2 cellular contexts compared by ENCODE assay signal in genomic region chr5:74864823-74865222, GRCh38.
A peak's percentile ranks its signal among the peaks of the same experiment; 100 is the strongest.
TF ChIP-seq lines count a peak whose summit lies in the region.

No MANE protein-coding gene starts in this region.

TF ChIP-seq in HEK293, 187 proteins besides CTCF, POLR2A, EP300 and RAD21 (continued from another document and continues in another):
- TF ChIP-seq ZNF518A (tag by site-specific recombination; conservative IDR thresholded peaks at IDR 0.05; ENCODE audit: low read depth) (no peak), ZBTB20 (tag by site-specific recombination; IDR thresholded peaks at IDR 0.05) (0 out of 2 replicates have a peak, but pooled peaks have one; percentile 19), ZNF513 (tag by site-specific recombination; IDR thresholded peaks at IDR 0.05) (no peak), ZXDB (tag by site-specific recombination; IDR thresholded peaks at IDR 0.05) (0 out of 2 replicates have a peak, but pooled peaks have one; percentile 33), ZNF600 (tag by site-specific recombination; IDR thresholded peaks at IDR 0.05) (peak; percentile 28; the same call in 1 of the 2 replicates), KLF7 (tag by site-specific recombination; IDR thresholded peaks at IDR 0.05; ENCODE audit: borderline replicate concordance) (no peak), ZNF629 (tag by site-specific recombination; IDR thresholded peaks at IDR 0.05) (no peak), ATF2 (tag by site-specific recombination; IDR thresholded peaks at IDR 0.05; ENCODE audit: low read depth) (peak; percentile 55; the same call in 1 of the 2 replicates), ZBTB44 (tag by site-specific recombination; IDR thresholded peaks at IDR 0.05) (no peak)

TF ChIP-seq in HepG2, 621 proteins besides CTCF, POLR2A, EP300 and RAD21 (continued from another document and continues in another):
- TF ChIP-seq ATF7 (IDR thresholded peaks at IDR 0.05) = peak; percentile 41; the same call in 1 of the 2 replicates
- no peak for TF ChIP-seq ATF7 (CRISPR knock-in tag; IDR thresholded peaks at IDR 0.05)
- TF ChIP-seq KAT8 (CRISPR knock-in tag; IDR thresholded peaks at IDR 0.05) = peak; percentile 19
- TF ChIP-seq ZKSCAN5 (CRISPR knock-in tag; IDR thresholded peaks at IDR 0.05) = no peak
- TF ChIP-seq NFIC (IDR thresholded peaks at IDR 0.05; ENCODE audit: low read length) = 0 out of 2 replicates have a peak, but pooled peaks have one; percentile 18
- 0 out of 2 replicates have a peak, but pooled peaks have one; percentile 17 for TF ChIP-seq ZNF430 (CRISPR knock-in tag; IDR thresholded peaks at IDR 0.05)
- 0 out of 2 replicates have a peak, but pooled peaks have one; percentile 12 for TF ChIP-seq GATAD1 (CRISPR knock-in tag; IDR thresholded peaks at IDR 0.05)
- TF ChIP-seq TFDP2 (CRISPR knock-in tag; IDR thresholded peaks at IDR 0.05) = peak; percentile 18; the same call in 1 of the 2 replicates
- no peak for TF ChIP-seq BATF2 (CRISPR knock-in tag; IDR thresholded peaks at IDR 0.05)
- TF ChIP-seq ZNF281 (CRISPR knock-in tag; IDR thresholded peaks at IDR 0.05; ENCODE audit: borderline replicate concordance) = peak; percentile 24; the same call in 1 of the 2 replicates
- TF ChIP-seq ZNF569 (CRISPR knock-in tag; IDR thresholded peaks at IDR 0.05; ENCODE audit: borderline replicate concordance) = no peak
- no peak for TF ChIP-seq ZBTB7B (CRISPR knock-in tag; IDR thresholded peaks at IDR 0.05)
- TF ChIP-seq ZNF503 (CRISPR knock-in tag; IDR thresholded peaks at IDR 0.05) = peak; percentile 48; the same call in 1 of the 2 replicates
- TF ChIP-seq ZNF343 (CRISPR knock-in tag; IDR thresholded peaks at IDR 0.05) = no peak
- TF ChIP-seq SOX13 (IDR thresholded peaks at IDR 0.05) = no peak
- peak in 1 of 2 experiments; percentile 39; a peak in 1 of 4 replicates for TF ChIP-seq SOX13 (CRISPR knock-in tag; conservative IDR thresholded peaks at IDR 0.05 in 1 of 2, IDR thresholded peaks at IDR 0.05 in 1 of 2)
- 0 out of 2 replicates have a peak, but pooled peaks have one; percentile 19 for TF ChIP-seq DRAP1 (CRISPR knock-in tag; IDR thresholded peaks at IDR 0.05)
- TF ChIP-seq CEBPG (CRISPR knock-in tag; IDR thresholded peaks at IDR 0.05) = peak; percentile 94
- TF ChIP-seq HNF4A (CRISPR knock-in tag; IDR thresholded peaks at IDR 0.05) = peak; percentile 6; the same call in 1 of the 2 replicates
- TF ChIP-seq SMAD3 (CRISPR knock-in tag; IDR thresholded peaks at IDR 0.05) = peak; percentile 17; the same call in 1 of the 2 replicates
- TF ChIP-seq KLF16 (CRISPR knock-in tag; IDR thresholded peaks at IDR 0.05) = peak in 1 of 2 experiments; percentile 56; a peak in 1 of 4 replicates
- TF ChIP-seq MED1 (CRISPR knock-in tag; IDR thresholded peaks at IDR 0.05) = peak; percentile 29; the same call in 1 of the 2 replicates
- 0 out of 2 replicates have a peak, but pooled peaks have one; percentile 75 for TF ChIP-seq ZSCAN20 (CRISPR knock-in tag; IDR thresholded peaks at IDR 0.05; ENCODE audit: borderline replicate concordance)
- TF ChIP-seq NBN (conservative IDR thresholded peaks at IDR 0.05) = no peak
- 0 out of 2 replicates have a peak, but pooled peaks have one; percentile 20 for TF ChIP-seq HDAC6 (IDR thresholded peaks at IDR 0.05; ENCODE audit: low read depth, low read length)
- TF ChIP-seq ELF3 (CRISPR knock-in tag; IDR thresholded peaks at IDR 0.05) = 0 out of 2 replicates have a peak, but pooled peaks have one; percentile 15
- peak; percentile 35; the same call in 1 of the 2 replicates for TF ChIP-seq ZFY (CRISPR knock-in tag; IDR thresholded peaks at IDR 0.05)
- peak; percentile 10; the same call in 1 of the 2 replicates for TF ChIP-seq SOX5 (CRISPR knock-in tag; IDR thresholded peaks at IDR 0.05; ENCODE audit: borderline replicate concordance)
- TF ChIP-seq THRA (CRISPR knock-in tag; IDR thresholded peaks at IDR 0.05; ENCODE audit: borderline replicate concordance) = peak; percentile 43
- TF ChIP-seq ZNF644 (CRISPR knock-in tag; IDR thresholded peaks at IDR 0.05; ENCODE audit: low read depth) = 0 out of 2 replicates have a peak, but pooled peaks have one; percentile 19
- no peak for TF ChIP-seq TBL1XR1 (IDR thresholded peaks at IDR 0.05; ENCODE audit: borderline replicate concordance, low read length, partially characterized antibody)
- peak; percentile 47 for TF ChIP-seq SAP130 (CRISPR knock-in tag; IDR thresholded peaks at IDR 0.05; ENCODE audit: low read depth)
- TF ChIP-seq ZNF264 (CRISPR knock-in tag; IDR thresholded peaks at IDR 0.05) = 0 out of 2 replicates have a peak, but pooled peaks have one; percentile 22
- TF ChIP-seq U2AF1 (optimal IDR thresholded peaks at IDR 0.05; ENCODE audit: low read depth, low read length) = no peak
- no peak for TF ChIP-seq SAFB2 (CRISPR knock-in tag; IDR thresholded peaks at IDR 0.05; ENCODE audit: borderline replicate concordance, low read depth)
- TF ChIP-seq THAP11 (CRISPR knock-in tag; IDR thresholded peaks at IDR 0.05) = 0 out of 2 replicates have a peak, but pooled peaks have one; percentile 11
- peak; percentile 93 for TF ChIP-seq CEBPB (IDR thresholded peaks at IDR 0.05; ENCODE audit: borderline replicate concordance, low read depth, low read length)
- no peak for TF ChIP-seq DMAP1 (CRISPR knock-in tag; IDR thresholded peaks at IDR 0.05)
- TF ChIP-seq HMG20A (CRISPR knock-in tag; IDR thresholded peaks at IDR 0.05; ENCODE audit: borderline replicate concordance) = peak; percentile 33; the same call in 1 of the 2 replicates
- no peak for TF ChIP-seq ZNF333 (CRISPR knock-in tag; IDR thresholded peaks at IDR 0.05; ENCODE audit: borderline replicate concordance)
- peak; percentile 46; the same call in 1 of the 2 replicates for TF ChIP-seq KMT2B (CRISPR knock-in tag; IDR thresholded peaks at IDR 0.05)
- TF ChIP-seq RXRB (CRISPR knock-in tag; IDR thresholded peaks at IDR 0.05; ENCODE audit: borderline replicate concordance) = 0 out of 2 replicates have a peak, but pooled peaks have one; percentile 13
- TF ChIP-seq ZNF292 (CRISPR knock-in tag; IDR thresholded peaks at IDR 0.05; ENCODE audit: borderline replicate concordance, low read depth) = no peak
- TF ChIP-seq POGK (CRISPR knock-in tag; conservative IDR thresholded peaks at IDR 0.05) = 0 out of 2 replicates have a peak, but pooled peaks have one; percentile 27
- peak; percentile 49; the same call in 1 of the 2 replicates for TF ChIP-seq LCORL (IDR thresholded peaks at IDR 0.05)
- peak; percentile 31; the same call in 1 of the 2 replicates for TF ChIP-seq LCORL (CRISPR knock-in tag; IDR thresholded peaks at IDR 0.05)
- TF ChIP-seq ARID5B (CRISPR knock-in tag; IDR thresholded peaks at IDR 0.05) = peak; percentile 20; the same call in 1 of the 2 replicates
- TF ChIP-seq ZNF317 (CRISPR knock-in tag; IDR thresholded peaks at IDR 0.05) = no peak
- peak; percentile 41; the same call in 1 of the 2 replicates for TF ChIP-seq BCL6 (CRISPR knock-in tag; IDR thresholded peaks at IDR 0.05)
